ENCODE assay signal across 11 cellular contexts in the genomic region with DNA sequence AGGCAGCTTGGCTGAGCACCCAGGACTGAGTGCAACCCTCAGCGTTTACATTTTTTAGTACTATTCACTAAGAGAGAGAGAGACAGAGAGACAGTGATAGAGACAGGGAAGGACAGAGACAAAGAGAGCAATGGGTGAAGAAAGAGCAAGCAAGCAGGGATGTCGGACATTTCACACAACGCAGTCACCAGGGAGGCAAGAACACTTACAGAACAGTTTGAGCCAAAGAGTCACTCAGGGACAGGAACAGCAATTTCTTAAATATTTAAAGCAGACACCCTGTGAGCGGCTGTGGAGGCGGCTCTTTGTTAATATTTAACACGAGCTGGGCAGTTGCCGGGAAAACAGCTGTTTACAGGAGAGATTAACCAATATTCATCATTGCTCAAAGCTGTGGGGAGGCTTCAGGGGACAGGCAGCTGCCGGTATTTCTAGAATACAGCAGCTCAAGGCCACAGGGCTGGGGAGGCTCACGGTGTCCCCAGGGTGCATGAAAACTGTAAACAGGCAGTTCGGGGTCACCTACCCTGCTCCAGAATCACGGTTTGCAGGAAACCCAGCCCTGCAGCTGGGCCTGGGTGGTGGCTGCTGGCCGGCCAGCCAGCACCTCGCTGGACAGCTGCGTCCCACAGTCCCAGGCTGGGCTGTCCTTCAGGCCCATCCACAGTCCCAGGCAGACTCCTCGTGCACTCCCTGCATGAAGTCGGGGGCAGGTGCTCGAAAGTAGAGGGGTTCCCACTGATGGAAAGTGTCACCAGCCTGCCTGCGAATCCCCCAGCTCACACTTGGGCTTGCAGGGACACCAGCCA. TPM values are rescaled to one million over a fixed set of nuclear protein-coding genes. Genes with fewer than 3 reads are reported as not detected.
A peak's percentile ranks its signal among the peaks of the same experiment; 100 is the strongest.
DNase-seq lines count a peak whose midpoint lies in the region; ATAC-seq and TF ChIP-seq lines count a peak whose summit lies in the region.
"Had no signal": no experiment of that assay in that cellular context is flagged by ENCODE, and none has a peak within 500 bp of the region (broad histone marks: within the 10 kb centered on the region; RNA-seq: fewer than 3 reads in every experiment).

No MANE protein-coding gene starts in this region.

- no TSS peak for BruUV-seq in Caco-2 (replicated peaks; lab: Mats Ljungman, UMichigan)

- H3K4me3 ChIP-seq in Caco-2 (ENCODE audit: low read depth, low read length): no peak overlapping the region

- CTCF ChIA-PET in Caco-2 (lab: Charles Lee): interaction anchor here (0.6 to 1.4 kb wide), 3 partner anchors 21 to 267 kb away, joined by 3 to 4 read pairs (median 3); no protein-coding TSS in a partner anchor

- TF ChIP-seq CTCF in Caco-2 (IDR thresholded peaks at IDR 0.05; ENCODE audit: insufficient read depth in 1 of 2, low read depth in 1 of 2, low read length in 1 of 2, severe bottlenecking in 1 of 2, unreplicated experiment in 1 of 2): no peak
- TF ChIP-seq CTCF in osteocyte (IDR thresholded peaks at IDR 0.05): no peak

- DNase-seq in Caco-2: peak; percentile 55 to 58
- DNase-seq in HuH-7 (ENCODE audit: low spot score): peak; percentile 86
- DNase-seq in Right ventricle myocardium superior: peak; percentile 70
- DNase-seq in osteocyte (ENCODE audit: extremely low spot score, unreplicated experiment): peak; percentile 72
- no peak for DNase-seq in NCI-H2029 (lab: John Stamatoyannopoulos, UW)
- no peak for DNase-seq in NCI-H524 (lab: John Stamatoyannopoulos, UW)
- no peak for DNase-seq in NCI-H146 (lab: John Stamatoyannopoulos, UW)
- DNase-seq: activated CD4-positive, alpha-beta memory T cell treated with anti-CD3 and anti-CD28 coated beads for 36 hours; CD4-positive, alpha-beta memory T cell; stimulated activated naive CD4-positive, alpha-beta T cell treated with Interleukin-2 at 50 U/mL for 16 hours had no signal

- H3K36me3 Mint-ChIP-seq in Caco-2 (ENCODE audit: insufficient read depth, unreplicated experiment) (no peaks in the 10 kb centered on the region), osteocyte (ENCODE audit: unreplicated experiment) (no peaks in the 10 kb centered on the region)
- H3K36me3 Mint-ChIP-seq: activated CD4-positive, alpha-beta memory T cell treated with anti-CD3 and anti-CD28 coated beads for 36 hours; CD4-positive, alpha-beta memory T cell had no signal

- H3K4me1 Mint-ChIP-seq in Caco-2 (ENCODE audit: low read depth, unreplicated experiment): peaks cover 13% of the 10 kb centered on the region
- H3K4me1 Mint-ChIP-seq in osteocyte (ENCODE audit: unreplicated experiment): peaks cover 5% of the 10 kb centered on the region
- H3K4me1 Mint-ChIP-seq: CD4-positive, alpha-beta memory T cell had no signal

- no peaks in the 10 kb centered on the region for H3K36me3 ChIP-seq in Caco-2 (ENCODE audit: control insufficient read depth, insufficient read depth, low read length)

- H3K27me3 Mint-ChIP-seq in Caco-2 (ENCODE audit: insufficient read depth, unreplicated experiment): no peaks in the 10 kb centered on the region
- peaks cover 6% of the 10 kb centered on the region for H3K27me3 Mint-ChIP-seq in osteocyte (ENCODE audit: unreplicated experiment)

- no peaks in the 10 kb centered on the region for H3K9me3 Mint-ChIP-seq in Caco-2 (ENCODE audit: unreplicated experiment)
- H3K9me3 Mint-ChIP-seq in osteocyte (ENCODE audit: unreplicated experiment): no peaks in the 10 kb centered on the region
- H3K9me3 Mint-ChIP-seq: activated CD4-positive, alpha-beta memory T cell treated with anti-CD3 and anti-CD28 coated beads for 36 hours; CD4-positive, alpha-beta memory T cell had no signal

- peak; percentile 87 for ATAC-seq in Right ventricle myocardium superior (ENCODE audit: poor library complexity)
- no peak for ATAC-seq in HG03045 (IDR thresholded peaks at IDR 0.05; ENCODE audit: unreplicated experiment)

- H3K27ac Mint-ChIP-seq in Caco-2 (ENCODE audit: unreplicated experiment) (no peak overlapping the region), osteocyte (ENCODE audit: unreplicated experiment) (peak overlapping the region; percentile 23)
- H3K27ac Mint-ChIP-seq: activated CD4-positive, alpha-beta memory T cell treated with anti-CD3 and anti-CD28 coated beads for 36 hours had no signal

- intact Hi-C loops in Caco-2 (cut with micrococcal nuclease; ENCODE audit: unreplicated experiment) (no loop called here), Right ventricle myocardium superior (cut with DNase I) (no loop called here)

- no peaks in the 10 kb centered on the region for H3K9me3 ChIP-seq in Caco-2

- H3K4me3 Mint-ChIP-seq in Caco-2 (ENCODE audit: unreplicated experiment) (peak overlapping the region; percentile 27), osteocyte (ENCODE audit: unreplicated experiment) (no peak overlapping the region)
- H3K4me3 Mint-ChIP-seq: activated CD4-positive, alpha-beta memory T cell treated with anti-CD3 and anti-CD28 coated beads for 36 hours; CD4-positive, alpha-beta memory T cell had no signal

- POLR2A ChIA-PET in Caco-2 (lab: Charles Lee): interaction anchor here (0.5 kb wide), 1 partner anchor 40 kb away, joined by 7 read pairs; no protein-coding TSS in a partner anchor

- H3K27me3 ChIP-seq in Caco-2 (replicated peaks; ENCODE audit: control insufficient read depth, insufficient read depth, low read length): no peaks in the 10 kb centered on the region

- H3K4me1 ChIP-seq in Caco-2: peaks cover 21% of the 10 kb centered on the region

RNA-seq across cellular contexts. Expression of a gene that starts 38.8 kb away (rescaled TPM):
- total RNA-seq in Caco-2 (2022) (69.5 and 70.6 TPM in 2 replicates), Right ventricle myocardium superior (34.7 TPM), osteocyte (0.43 and 0.55 TPM in 2 replicates)

Comparison
In these comparisons a context has a peak if more than half of its experiments do, and no peak if none do; other contexts are left out.
1. DNase-seq: peak in Caco-2 (2 of 2), HuH-7 (single experiment), Right ventricle myocardium superior (single experiment) and osteocyte (single experiment); none in NCI-H2029 (single experiment), NCI-H524 (0 of 2) and NCI-H146 (single experiment).
2. RNA of a gene that starts 38.8 kb away (total RNA-seq): 69.5 to 70.6 TPM in Caco-2 and 34.7 TPM in Right ventricle myocardium superior (single experiment); 0.43 to 0.55 TPM in osteocyte; every median in the first group is over 10 times any median in the second.